20 cellular contexts compared by ENCODE assay signal in genomic region chr17:81999975-82000802, GRCh38. TPM values are rescaled to one million over a fixed set of nuclear protein-coding genes. Genes with fewer than 3 reads are reported as not detected.
A peak's percentile ranks its signal among the peaks of the same experiment; 100 is the strongest.
DNase-seq lines count a peak whose midpoint lies in the region; ATAC-seq, FAIRE-seq and TF ChIP-seq lines count a peak whose summit lies in the region.
"Had no signal": no experiment of that assay in that cellular context is flagged by ENCODE, and none has a peak within 500 bp of the region (broad histone marks: within the 10 kb centered on the region; RNA-seq: fewer than 3 reads in every experiment).

No MANE protein-coding gene starts in this region.

- H4K20me1 ChIP-seq in H9 (ENCODE audit: control insufficient read depth, insufficient read depth, insufficient read length), result no peaks in the 10 kb centered on the region

- no peak overlapping the region for H3K18ac ChIP-seq in H9 (ENCODE audit: insufficient read length, low read depth, low read length)

- H3K9me3 ChIP-seq in H9 (ENCODE audit: control insufficient read depth, low read depth, low read length) (no peaks in the 10 kb centered on the region), right lobe of liver (no peaks in the 10 kb centered on the region), small intestine (ENCODE audit: control insufficient read depth, low read depth) (no peaks in the 10 kb centered on the region)
- H3K9me3 ChIP-seq: HAP-1, Peyer's patch, SK-N-SH had no signal

- H2BK5ac ChIP-seq in H9 (ENCODE audit: insufficient read length, low read length), result no peak overlapping the region

- H2AFZ ChIP-seq in H9 (ENCODE audit: low read length), result no peak overlapping the region

- no peaks in the 10 kb centered on the region for H3K27me3 Mint-ChIP-seq in H9 (ENCODE audit: low read depth)
- H3K27me3 Mint-ChIP-seq in dendritic cell treated with granulocyte-macrophage colony-stimulating factor and Interleukin-4, amounts not matched to agents 40 ng/mL and 50 ng/mL, for 4 days, result no peaks in the 10 kb centered on the region
- H3K27me3 Mint-ChIP-seq: CD4-positive, CD25-positive, alpha-beta regulatory T cell had no signal

- H4K5ac ChIP-seq in H9 (ENCODE audit: insufficient read length, low read depth, low read length), result no peak overlapping the region

- no peak overlapping the region for H3K4me2 ChIP-seq in H9 (ENCODE audit: insufficient read depth, insufficient read length, low read length)
- H3K4me2 ChIP-seq: SK-N-SH had no signal

- no peak for TF ChIP-seq POLR2A in right lobe of liver (IDR thresholded peaks at IDR 0.05)

- H3T11ph ChIP-seq in H9 (ENCODE audit: low read length), result no peak overlapping the region

- H3K23ac ChIP-seq in H9 (ENCODE audit: insufficient read length, low read depth, low read length), result no peak overlapping the region

- no peak overlapping the region for H4K91ac ChIP-seq in H9 (ENCODE audit: insufficient read length, low read depth, low read length)

- H2AK5ac ChIP-seq in H9 (ENCODE audit: insufficient read length, low read length), result no peak overlapping the region

- H3K4me3 ChIP-seq in right lobe of liver, result no peak overlapping the region
- no peak overlapping the region for H3K4me3 ChIP-seq in small intestine (ENCODE audit: low read depth in 1 of 2, low read length in 2 of 2)
- no peak overlapping the region for H3K4me3 ChIP-seq in foreskin fibroblast (ENCODE audit: low read depth in 1 of 2, low read length in 2 of 2)
- H3K4me3 ChIP-seq: HAP-1 had no signal

- H3K79me2 ChIP-seq in H9 (ENCODE audit: insufficient read depth, low read length), result no peaks in the 10 kb centered on the region

- no peak for FAIRE-seq in small intestine (lab: Jason Lieb, UNC)
- FAIRE-seq: GM19239 had no signal

- ATAC-seq in right lobe of liver, result peak in 3 of 4 donors; percentile 2 to 38 (median 34)

- no peak overlapping the region for H3K56ac ChIP-seq in H9 (ENCODE audit: insufficient read length, low read depth, low read length)

- no peaks in the 10 kb centered on the region for H3K4me1 ChIP-seq in H9 (ENCODE audit: insufficient read depth, low read length)
- peaks cover 0 to 24% (median 9%) of the 10 kb centered on the region in 4 donors for H3K4me1 ChIP-seq in right lobe of liver
- peaks cover 0 to 2% of the 10 kb centered on the region in 2 donors for H3K4me1 ChIP-seq in small intestine (ENCODE audit: control insufficient read depth in 2 of 2, insufficient read depth in 1 of 2, low read depth in 1 of 2, low read length in 1 of 2)
- H3K4me1 ChIP-seq: HAP-1 had no signal

- no peaks in the 10 kb centered on the region for H3K9me3 Mint-ChIP-seq in H9
- H3K9me3 Mint-ChIP-seq in dendritic cell treated with granulocyte-macrophage colony-stimulating factor and Interleukin-4, amounts not matched to agents 40 ng/mL and 50 ng/mL, for 4 days, result no peaks in the 10 kb centered on the region
- H3K9me3 Mint-ChIP-seq: CD4-positive, CD25-positive, alpha-beta regulatory T cell had no signal

- TF ChIP-seq CTCF in H9 (conservative IDR thresholded peaks at IDR 0.05) (0 out of 3 replicates have a peak, but pooled peaks have one; percentile 13), right lobe of liver (IDR thresholded peaks at IDR 0.05) (no peak), foreskin fibroblast (IDR thresholded peaks at IDR 0.05; ENCODE audit: low read depth, low read length) (no peak)

- WGBS in H9 (ENCODE audit: extremely low coverage, insufficient read length, low lambda C conversion rate), result no CpG with 5 or more reads among the region's 36 CpGs
- WGBS in right lobe of liver (ENCODE audit: insufficient coverage, low coverage, low lambda C conversion rate, missing lambda C conversion rate), result 43% methylated on average over 18 of the region's 36 CpGs
- WGBS in small intestine, 3 donors, result 17 to 64% (median 37%) methylated on average over 36 of the region's 36 CpGs

- DNase-seq in H9 (no peak), right lobe of liver (no peak), small intestine (peak; percentile 42), NOMO-1 treated with DMSO at 0.1 percent for 48 hours (lab: John Stamatoyannopoulos, UW; ENCODE audit: unreplicated experiment) (no peak), nucleus accumbens (lab: John Stamatoyannopoulos, UW) (no peak), foreskin fibroblast (no peak)
- DNase-seq: ACHN; AML-193; CD4-positive, CD25-positive, alpha-beta regulatory T cell; KG1; NCI-H1436; NCI-H2081; NCI-H510A treated with DMSO at 0.1 percent for 48 hours; NCI-H82; SHP77; SK-N-SH had no signal

- H3K27ac ChIP-seq in H9 (ENCODE audit: insufficient read length, low read depth, low read length) (no peak overlapping the region), right lobe of liver (peak overlapping the region in 1 of 3 donors; percentile 24), small intestine (ENCODE audit: low read depth in 1 of 2, low read length in 1 of 2) (no peak overlapping the region)
- H3K27ac ChIP-seq: Peyer's patch had no signal

- no peaks in the 10 kb centered on the region for H3K23me2 ChIP-seq in H9 (ENCODE audit: insufficient read length, low read depth, low read length, poor library complexity, severe bottlenecking)

- no peaks in the 10 kb centered on the region for H3K79me1 ChIP-seq in H9 (ENCODE audit: insufficient read depth, low read depth, low read length, poor library complexity, severe bottlenecking)

- H3K27me3 ChIP-seq in H9 (ENCODE audit: insufficient read depth, low read length) (no peaks in the 10 kb centered on the region), right lobe of liver (no peaks in the 10 kb centered on the region), small intestine (ENCODE audit: control insufficient read depth in 2 of 2, insufficient read depth in 2 of 2, low read length in 2 of 2) (no peaks in the 10 kb centered on the region)
- H3K27me3 ChIP-seq: Peyer's patch had no signal

- H3K36me3 ChIP-seq in right lobe of liver (no peaks in the 10 kb centered on the region), small intestine (ENCODE audit: control insufficient read depth in 2 of 2, insufficient read depth in 2 of 2, low read length in 2 of 2) (peaks cover 0 to 2% of the 10 kb centered on the region in 2 donors)
- H3K36me3 ChIP-seq: HAP-1 had no signal

- H3K4me1 Mint-ChIP-seq in H9, result no peaks in the 10 kb centered on the region
- peaks cover 11% of the 10 kb centered on the region for H3K4me1 Mint-ChIP-seq in dendritic cell treated with granulocyte-macrophage colony-stimulating factor and Interleukin-4, amounts not matched to agents 40 ng/mL and 50 ng/mL, for 4 days (ENCODE audit: low read depth)
- H3K4me1 Mint-ChIP-seq: CD4-positive, CD25-positive, alpha-beta regulatory T cell had no signal

- peak overlapping the region in 1 of 2 experiments; percentile 12; a peak in 1 of 5 replicates for H3K4me3 Mint-ChIP-seq in H9
- no peak overlapping the region for H3K4me3 Mint-ChIP-seq in dendritic cell treated with granulocyte-macrophage colony-stimulating factor and Interleukin-4, amounts not matched to agents 40 ng/mL and 50 ng/mL, for 4 days
- H3K4me3 Mint-ChIP-seq: CD4-positive, CD25-positive, alpha-beta regulatory T cell had no signal

- no peak overlapping the region for H3K14ac ChIP-seq in H9 (ENCODE audit: insufficient read depth, low read length)

- no peak overlapping the region for H3K4ac ChIP-seq in H9 (ENCODE audit: low read depth, low read length)

- H3K36me3 Mint-ChIP-seq in H9 (ENCODE audit: insufficient read depth in 1 of 3, low read depth in 3 of 3), result peaks cover 0 to 9% (median 9%) of the 10 kb centered on the region in 3 experiments; a peak in 6 of 7 replicates
- H3K36me3 Mint-ChIP-seq in dendritic cell treated with granulocyte-macrophage colony-stimulating factor and Interleukin-4, amounts not matched to agents 40 ng/mL and 50 ng/mL, for 4 days (ENCODE audit: low read depth), result peaks cover 61% of the 10 kb centered on the region
- H3K36me3 Mint-ChIP-seq: CD4-positive, CD25-positive, alpha-beta regulatory T cell had no signal

- H2BK120ac ChIP-seq in H9 (ENCODE audit: low read depth, low read length, poor library complexity, severe bottlenecking), result no peak overlapping the region

- intact Hi-C loops in dendritic cell treated with granulocyte-macrophage colony-stimulating factor and Interleukin-4, amounts not matched to agents 40 ng/mL and 50 ng/mL, for 4 days (cut with micrococcal nuclease), result no loop called here
- intact Hi-C loops in right lobe of liver (cut with DNase I), result no loop called here

- H3K9ac ChIP-seq in H9 (ENCODE audit: extremely low read depth, insufficient read length, low read length), result no peak overlapping the region
- H3K9ac ChIP-seq: SK-N-SH had no signal

- H2BK12ac ChIP-seq in H9 (ENCODE audit: insufficient read length, low read depth, low read length), result no peak overlapping the region

- no peak overlapping the region for H4K8ac ChIP-seq in H9 (replicated peaks; ENCODE audit: insufficient read length, low read depth, low read length)

- H3K27ac Mint-ChIP-seq in H9, result no peak overlapping the region
- H3K27ac Mint-ChIP-seq in dendritic cell treated with granulocyte-macrophage colony-stimulating factor and Interleukin-4, amounts not matched to agents 40 ng/mL and 50 ng/mL, for 4 days, result peak overlapping the region; percentile 26

- no peak overlapping the region for H2BK20ac ChIP-seq in H9 (ENCODE audit: low read depth, low read length, poor library complexity, severe bottlenecking)

- no peak overlapping the region for H2BK15ac ChIP-seq in H9 (ENCODE audit: low read depth, low read length)

RNA-seq across cellular contexts. Expression of gene CENPX, which starts 22.5 kb away (rescaled TPM):
- total RNA-seq in H9 (2021) (77.9 and 82.8 TPM in 2 replicates), right lobe of liver (10 to 100 TPM; 27.3 to 81.1 (median 47.8) TPM)
- polyA plus RNA-seq in small intestine, result 100 to 1,000 TPM; 118 to 241 (median 126) TPM

RNA-seq across cellular contexts. Expression of gene ASPSCR1, which starts 22.8 kb away (rescaled TPM):
- total RNA-seq in H9 (2021) (50.9 and 53.1 TPM in 2 replicates), right lobe of liver (10 to 100 TPM; 24.4 to 55.6 (median 32.9) TPM)
- polyA plus RNA-seq in small intestine, result 10 to 100 TPM; 37.2 to 96.7 (median 57.7) TPM

RNA-seq across cellular contexts. Expression of gene LRRC45, which starts 22.9 kb away (rescaled TPM):
- total RNA-seq in H9 (2021) (28.7 and 30.6 TPM in 2 replicates), right lobe of liver (10 to 100 TPM in 3 of 6 experiments, 1 to 10 TPM in 3; 4.9 to 15.6 (median 11.9) TPM)
- polyA plus RNA-seq in small intestine, result 10 to 100 TPM; 10.8 to 26.7 (median 18.6) TPM

RNA-seq across cellular contexts. Expression of gene RAC3, which starts 31.3 kb away (rescaled TPM):
- total RNA-seq in H9 (2021) (84.8 and 85.8 TPM in 2 replicates), right lobe of liver (1 to 10 TPM; 3.4 to 9.0 (median 5.4) TPM)
- polyA plus RNA-seq in small intestine, result 10 to 100 TPM in 1 of 3 donors, 1 to 10 TPM in 1, under 1 TPM in 1; 0.81 to 11.2 (median 4.7) TPM

RNA-seq across cellular contexts. Expression of gene DCXR, which starts 37.3 kb away (rescaled TPM):
- total RNA-seq in H9 (2021) (90.6 and 93.6 TPM in 2 replicates), right lobe of liver (1,000 to 10,000 TPM in 2 of 6 experiments, 100 to 1,000 TPM in 4; 389 to 1,607 (median 735) TPM)
- 100 to 1,000 TPM; 103 to 147 (median 121) TPM for polyA plus RNA-seq in small intestine
